1 cellular context compared by ENCODE assay signal in genomic region chr4:186932631-186933150, GRCh38.
A peak's percentile ranks its signal among the peaks of the same experiment; 100 is the strongest.
TF ChIP-seq lines count a peak whose summit lies in the region.

No MANE protein-coding gene starts in this region.

TF ChIP-seq in IMR-90, 13 proteins besides CTCF, POLR2A, EP300 and RAD21:
- TF ChIP-seq MXI1 (IDR thresholded peaks at IDR 0.05; ENCODE audit: borderline replicate concordance, low read depth, low read length) (no peak), FOS (IDR thresholded peaks at IDR 0.05; ENCODE audit: low read depth, low read length) (0 out of 2 replicates have a peak, but pooled peaks have one; percentile 3)
